ENCODE assay signal across 1 cellular context in genomic region chr15:70741677-70742293, GRCh38.
A peak's percentile ranks its signal among the peaks of the same experiment; 100 is the strongest.
TF ChIP-seq lines count a peak whose summit lies in the region.

No MANE protein-coding gene starts in this region.

TF ChIP-seq in HEK293, 187 proteins besides CTCF, POLR2A, EP300 and RAD21 (continued from another document):
- TF ChIP-seq ZNF513 (tag by site-specific recombination; IDR thresholded peaks at IDR 0.05): 0 out of 2 replicates have a peak, but pooled peaks have one; percentile 21
- TF ChIP-seq ZNF639 (tag by site-specific recombination; IDR thresholded peaks at IDR 0.05): peak; percentile 42; the same call in 1 of the 2 replicates
- no peak for TF ChIP-seq GLIS2 (tag by site-specific recombination; IDR thresholded peaks at IDR 0.05)
- TF ChIP-seq KLF9 (tag by site-specific recombination; IDR thresholded peaks at IDR 0.05; ENCODE audit: low read depth): no peak
- no peak for TF ChIP-seq ZNF501 (tag by site-specific recombination; IDR thresholded peaks at IDR 0.05)
- no peak for TF ChIP-seq ZNF140 (tag by site-specific recombination; IDR thresholded peaks at IDR 0.05)
- TF ChIP-seq ZFP41 (tag by site-specific recombination; IDR thresholded peaks at IDR 0.05; ENCODE audit: borderline replicate concordance): no peak
- TF ChIP-seq ZNF843 (tag by site-specific recombination; IDR thresholded peaks at IDR 0.05): no peak
- no peak; the same call in 1 of the 2 replicates for TF ChIP-seq ZNF580 (tag by site-specific recombination; IDR thresholded peaks at IDR 0.05)
- TF ChIP-seq ZNF645 (tag by site-specific recombination; IDR thresholded peaks at IDR 0.05): no peak
- TF ChIP-seq SALL2 (tag by site-specific recombination; IDR thresholded peaks at IDR 0.05; ENCODE audit: borderline replicate concordance): no peak
- no peak for TF ChIP-seq ZSCAN30 (tag by site-specific recombination; IDR thresholded peaks at IDR 0.05)
- no peak for TF ChIP-seq ZNF433 (tag by site-specific recombination; IDR thresholded peaks at IDR 0.05; ENCODE audit: low read depth)
- TF ChIP-seq ZNF629 (tag by site-specific recombination; IDR thresholded peaks at IDR 0.05): peak; percentile 79
- peak; percentile 55; the same call in 1 of the 2 replicates for TF ChIP-seq SCRT2 (tag by site-specific recombination; IDR thresholded peaks at IDR 0.05)
- no peak for TF ChIP-seq ZNF292 (tag by site-specific recombination; IDR thresholded peaks at IDR 0.05; ENCODE audit: borderline replicate concordance, low read depth)
- TF ChIP-seq ZNF600 (tag by site-specific recombination; IDR thresholded peaks at IDR 0.05): peak; percentile 68
- no peak for TF ChIP-seq ZSCAN5A (tag by site-specific recombination; IDR thresholded peaks at IDR 0.05)
- TF ChIP-seq ZNF549 (tag by site-specific recombination; IDR thresholded peaks at IDR 0.05): no peak
- no peak for TF ChIP-seq ZBTB6 (tag by site-specific recombination; IDR thresholded peaks at IDR 0.05)
- 0 out of 2 replicates have a peak, but pooled peaks have one; percentile 64 for TF ChIP-seq ZNF362 (tag by site-specific recombination; IDR thresholded peaks at IDR 0.05)
- peak; percentile 57; the same call in 1 of the 2 replicates for TF ChIP-seq ZNF558 (tag by site-specific recombination; IDR thresholded peaks at IDR 0.05)
- TF ChIP-seq ZNF366 (tag by site-specific recombination; conservative IDR thresholded peaks at IDR 0.05): peak; percentile 85
- no peak for TF ChIP-seq ZNF138 (tag by site-specific recombination; IDR thresholded peaks at IDR 0.05; ENCODE audit: borderline replicate concordance)
- no peak for TF ChIP-seq ZNF302 (tag by site-specific recombination; IDR thresholded peaks at IDR 0.05; ENCODE audit: low read depth)
- TF ChIP-seq HOXC10 (CRISPR knock-in tag; IDR thresholded peaks at IDR 0.05): no peak
- no peak for TF ChIP-seq PBX3 (CRISPR knock-in tag; IDR thresholded peaks at IDR 0.05)
- no peak for TF ChIP-seq ZNF548 (tag by site-specific recombination; IDR thresholded peaks at IDR 0.05)
- TF ChIP-seq YY2 (tag by site-specific recombination; IDR thresholded peaks at IDR 0.05): no peak
- TF ChIP-seq ZNF596 (tag by site-specific recombination; IDR thresholded peaks at IDR 0.05): no peak
